In genomic region chr5:178895615-178896571, GRCh38 we compare ENCODE assay signal across 1 cellular context.
TF ChIP-seq lines count a peak whose summit lies in the region.

TSS of gene ZFP2 (plus strand) at chr5:178895913. CDS start at chr5:178931314, 35,401 bp downstream.

TF ChIP-seq in IMR-90, 13 proteins besides CTCF, POLR2A, EP300 and RAD21 (continued from another document):
- TF ChIP-seq FOS (IDR thresholded peaks at IDR 0.05; ENCODE audit: low read depth, low read length) (no peak), BHLHE40 (IDR thresholded peaks at IDR 0.05; ENCODE audit: low read depth, low read length) (no peak), MAFK (IDR thresholded peaks at IDR 0.05; ENCODE audit: low read depth, low read length) (no peak)
